12 cellular contexts compared by ENCODE assay signal in the genomic region with DNA sequence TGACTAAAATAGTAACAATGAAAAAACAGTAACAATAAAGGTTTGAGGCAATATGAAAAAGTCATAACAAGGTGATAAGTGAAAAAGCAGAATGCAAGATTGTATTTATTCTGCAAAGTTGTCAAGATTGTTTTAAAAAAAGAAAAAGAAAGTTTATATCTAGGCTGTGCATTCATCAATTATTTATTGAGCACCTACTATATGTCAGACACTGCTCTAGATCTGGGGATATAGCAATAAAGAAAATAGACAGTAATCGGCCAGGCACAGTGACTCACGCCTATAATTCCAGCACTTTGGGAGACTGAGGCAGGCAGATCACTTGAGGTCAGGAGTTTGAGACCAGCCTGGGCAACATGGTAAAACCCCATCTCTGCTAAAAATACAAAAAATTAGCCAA. TPM values are rescaled to one million over a fixed set of nuclear protein-coding genes. Genes with fewer than 3 reads are reported as not detected.
"Had no signal": no experiment of that assay in that cellular context is flagged by ENCODE, and none has a peak within 500 bp of the region (broad histone marks: within the 10 kb centered on the region; RNA-seq: fewer than 3 reads in every experiment).

No MANE protein-coding gene starts in this region.

- H3K36me3 Mint-ChIP-seq: IgD-negative memory B cell had no signal

- ATAC-seq: HCT116, HepG2 had no signal

- H3K36me3 ChIP-seq: HAP-1 had no signal

- FAIRE-seq: HepG2 had no signal

- H3K9me3 Mint-ChIP-seq: IgD-negative memory B cell had no signal

- DNase-seq: GOT3, H7, KBM-7 had no signal

- H3K4me3 ChIP-seq: GM23248, HAP-1 had no signal

- H3K4me1 ChIP-seq: HAP-1 had no signal

- H3K27ac ChIP-seq: GM23248, HL-60, KMS-11 had no signal

- H3K9me3 ChIP-seq: HAP-1 had no signal

- H3K27ac Mint-ChIP-seq: IgD-negative memory B cell had no signal

- H3K9ac ChIP-seq: GM23248, KMS-11 had no signal

- H3K4me3 Mint-ChIP-seq: IgD-negative memory B cell had no signal

RNA-seq across cellular contexts. Expression of gene PLA2G1B, which starts 3.8 kb away (rescaled TPM):
- total RNA-seq: GM23248, H4, H7, HT1080 had no signal
- polyA plus RNA-seq: GM23248, IgD-negative memory B cell had no signal

RNA-seq across cellular contexts. Expression of gene SIRT4, which starts 21.7 kb away (rescaled TPM):
- total RNA-seq: GM23248 had no signal

RNA-seq across cellular contexts. Expression of gene RNU4-1, which starts 30.7 kb away (rescaled TPM):
- total RNA-seq: GM23248, HT1080 had no signal
- polyA plus RNA-seq: GM23248, HepG2, IgD-negative memory B cell had no signal

RNA-seq across cellular contexts. Expression of gene RNU4-2, which starts 32.1 kb away (rescaled TPM):
- total RNA-seq: HT1080 had no signal
- polyA plus RNA-seq: IgD-negative memory B cell had no signal

RNA-seq across cellular contexts. Expression of gene MSI1, which starts 45.2 kb away (rescaled TPM):
- total RNA-seq: GM23248 had no signal
- polyA plus RNA-seq: GM23248, IgD-negative memory B cell had no signal
